8 cellular contexts compared by ENCODE assay signal in genomic region chr19:41363371-41363752, GRCh38. TPM values are rescaled to one million over a fixed set of nuclear protein-coding genes. Genes with fewer than 3 reads are reported as not detected.
A peak's percentile ranks its signal among the peaks of the same experiment; 100 is the strongest.
DNase-seq lines count a peak whose midpoint lies in the region; ATAC-seq and TF ChIP-seq lines count a peak whose summit lies in the region.

No MANE protein-coding gene starts in this region.

- no peaks in the 10 kb centered on the region for H3K9me3 ChIP-seq in CD8-positive, alpha-beta T cell (ENCODE audit: low read length)
- H3K9me3 ChIP-seq in NT2/D1 (ENCODE audit: insufficient read depth, low read length) (no peaks in the 10 kb centered on the region), endocrine pancreas (ENCODE audit: control insufficient read depth, low read length) (no peaks in the 10 kb centered on the region), neutrophil (no peaks in the 10 kb centered on the region)

- peak overlapping the region; percentile 100 for H3K27ac ChIP-seq in CD8-positive, alpha-beta T cell (ENCODE audit: low read depth, low read length)
- peak overlapping the region; percentile 100 for H3K27ac ChIP-seq in neutrophil

- H3K27me3 ChIP-seq in CD8-positive, alpha-beta T cell (ENCODE audit: insufficient read depth, low read length) = no peaks in the 10 kb centered on the region
- H3K27me3 ChIP-seq in NT2/D1 (ENCODE audit: insufficient read depth, insufficient read length) (no peaks in the 10 kb centered on the region), endocrine pancreas (ENCODE audit: control insufficient read depth, insufficient read depth, low read length) (no peaks in the 10 kb centered on the region), neutrophil (no peaks in the 10 kb centered on the region)

- peak overlapping the region; percentile 81 for H3K4me3 ChIP-seq in CD8-positive, alpha-beta T cell (ENCODE audit: low read depth, low read length)
- H3K4me3 ChIP-seq in NT2/D1 (ENCODE audit: insufficient read length, low read depth) (peak overlapping the region; percentile 82), endocrine pancreas (ENCODE audit: control insufficient read depth, insufficient read depth, low read length) (peak overlapping the region; percentile 89), neutrophil (ENCODE audit: low read depth in 1 of 2, low read length in 1 of 2) (peak overlapping the region; percentile 84 to 87)

- no peaks in the 10 kb centered on the region for H3K36me3 ChIP-seq in CD8-positive, alpha-beta T cell (ENCODE audit: insufficient read depth, low read length)
- H3K36me3 ChIP-seq in NT2/D1 (ENCODE audit: insufficient read depth, insufficient read length, low read length) (peaks cover 10% of the 10 kb centered on the region), endocrine pancreas (ENCODE audit: control insufficient read depth, insufficient read depth, low read length) (no peaks in the 10 kb centered on the region), neutrophil (peaks cover under 1% of the 10 kb centered on the region)

- H3K9ac ChIP-seq in NT2/D1 (ENCODE audit: insufficient read length, low read depth) = peak overlapping the region; percentile 4
- H3K9ac ChIP-seq in endocrine pancreas (ENCODE audit: control insufficient read depth, insufficient read depth, low read length) = peak overlapping the region; percentile 66

- peak overlapping the region; percentile 98 for H3K4me3 Mint-ChIP-seq in CD8-positive, alpha-beta T cell

- no peak for DNase-seq in CD8-positive, alpha-beta T cell
- DNase-seq in NT2/D1 (ENCODE audit: low read depth, low spot score) = no peak
- no peak for DNase-seq in iPS-NIHi11 (ENCODE audit: low spot score)
- no peak for DNase-seq in middle frontal gyrus (ENCODE audit: extremely low spot score, low spot score)

- H3K4me1 Mint-ChIP-seq in CD8-positive, alpha-beta T cell (ENCODE audit: low read depth) = peaks cover 33% of the 10 kb centered on the region

- H3K27ac Mint-ChIP-seq in CD8-positive, alpha-beta T cell = peak overlapping the region; percentile 100

- no peak for ATAC-seq in CD8-positive, alpha-beta T cell
- ATAC-seq in GM18505 (IDR thresholded peaks at IDR 0.05; ENCODE audit: unreplicated experiment) (no peak), GM21390 (IDR thresholded peaks at IDR 0.05; ENCODE audit: unreplicated experiment) (no peak)

- H3K9me3 Mint-ChIP-seq in CD8-positive, alpha-beta T cell = no peaks in the 10 kb centered on the region

- H3K27me3 Mint-ChIP-seq in CD8-positive, alpha-beta T cell (ENCODE audit: low read depth) = no peaks in the 10 kb centered on the region

- TF ChIP-seq CTCF in CD8-positive, alpha-beta T cell (IDR thresholded peaks at IDR 0.05) = no peak
- TF ChIP-seq CTCF in neutrophil (IDR thresholded peaks at IDR 0.05) = no peak

- intact Hi-C loops in CD8-positive, alpha-beta T cell (cut with DNase I, micrococcal nuclease) = loop anchor here (1.0 to 5.0 kb wide), 4 partner anchors 9 to 904 kb away; partner anchors contain the start of genes CIC (in 1 of the 2) and DMAC2 (in 1 of the 2)

- TF ChIP-seq POLR2A in GM18505 (IDR thresholded peaks at IDR 0.05; ENCODE audit: borderline replicate concordance, extremely low read depth, insufficient read depth, insufficient read length) = no peak

- CTCF ChIA-PET in CD8-positive, alpha-beta T cell (lab: Charles Lee) = interaction anchor here (1.3 to 3.6 kb wide), 3 partner anchors 9 to 76 kb away, joined by 3 to 41 read pairs (median 4); partner anchors contain the start of genes DMAC2 and TGFB1

- H3K36me3 Mint-ChIP-seq in CD8-positive, alpha-beta T cell = peaks cover 14% of the 10 kb centered on the region

- POLR2A ChIA-PET in CD8-positive, alpha-beta T cell (lab: Charles Lee) = interaction anchor here (0.6 to 3.2 kb wide), 11 partner anchors 10 to 102 kb away, joined by 3 to 57 read pairs (median 4); partner anchors contain the start of genes CCDC97, DMAC2, HNRNPUL1 and TGFB1

- peaks cover 32% of the 10 kb centered on the region for H3K4me1 ChIP-seq in CD8-positive, alpha-beta T cell (ENCODE audit: insufficient read depth, low read length)
- H3K4me1 ChIP-seq in NT2/D1 (ENCODE audit: insufficient read depth, insufficient read length) = peaks cover 2% of the 10 kb centered on the region
- H3K4me1 ChIP-seq in endocrine pancreas (ENCODE audit: control insufficient read depth, insufficient read depth, low read length) = no peaks in the 10 kb centered on the region
- H3K4me1 ChIP-seq in neutrophil (ENCODE audit: control insufficient read depth in 1 of 2, insufficient read depth in 1 of 2, low read depth in 1 of 2, low read length in 1 of 2) = peaks cover 66 to 68% of the 10 kb centered on the region in 2 experiments

RNA-seq across cellular contexts. Expression of gene B9D2, which starts 0.6 kb away (rescaled TPM):
- total RNA-seq in CD8-positive, alpha-beta T cell = 10 to 100 TPM; 19.6 to 25.9 TPM

RNA-seq across cellular contexts. Expression of gene TGFB1, which starts 9.6 kb away (rescaled TPM):
- 100 to 1,000 TPM; 652 to 710 TPM for total RNA-seq in CD8-positive, alpha-beta T cell

RNA-seq across cellular contexts. Expression of gene TMEM91, which starts 13.0 kb away (rescaled TPM):
- total RNA-seq in CD8-positive, alpha-beta T cell = 1 to 10 TPM; 7.8 to 9.7 TPM

RNA-seq across cellular contexts. Expression of gene EXOSC5, which starts 33.8 kb away (rescaled TPM):
- total RNA-seq in CD8-positive, alpha-beta T cell = 1 to 10 TPM; 4.1 to 5.5 TPM

RNA-seq across cellular contexts. Expression of gene BCKDHA, which starts 34.3 kb away (rescaled TPM):
- total RNA-seq in CD8-positive, alpha-beta T cell = 10 to 100 TPM; 19.4 to 20.5 TPM
